8 cellular contexts compared by ENCODE assay signal in the genomic region with DNA sequence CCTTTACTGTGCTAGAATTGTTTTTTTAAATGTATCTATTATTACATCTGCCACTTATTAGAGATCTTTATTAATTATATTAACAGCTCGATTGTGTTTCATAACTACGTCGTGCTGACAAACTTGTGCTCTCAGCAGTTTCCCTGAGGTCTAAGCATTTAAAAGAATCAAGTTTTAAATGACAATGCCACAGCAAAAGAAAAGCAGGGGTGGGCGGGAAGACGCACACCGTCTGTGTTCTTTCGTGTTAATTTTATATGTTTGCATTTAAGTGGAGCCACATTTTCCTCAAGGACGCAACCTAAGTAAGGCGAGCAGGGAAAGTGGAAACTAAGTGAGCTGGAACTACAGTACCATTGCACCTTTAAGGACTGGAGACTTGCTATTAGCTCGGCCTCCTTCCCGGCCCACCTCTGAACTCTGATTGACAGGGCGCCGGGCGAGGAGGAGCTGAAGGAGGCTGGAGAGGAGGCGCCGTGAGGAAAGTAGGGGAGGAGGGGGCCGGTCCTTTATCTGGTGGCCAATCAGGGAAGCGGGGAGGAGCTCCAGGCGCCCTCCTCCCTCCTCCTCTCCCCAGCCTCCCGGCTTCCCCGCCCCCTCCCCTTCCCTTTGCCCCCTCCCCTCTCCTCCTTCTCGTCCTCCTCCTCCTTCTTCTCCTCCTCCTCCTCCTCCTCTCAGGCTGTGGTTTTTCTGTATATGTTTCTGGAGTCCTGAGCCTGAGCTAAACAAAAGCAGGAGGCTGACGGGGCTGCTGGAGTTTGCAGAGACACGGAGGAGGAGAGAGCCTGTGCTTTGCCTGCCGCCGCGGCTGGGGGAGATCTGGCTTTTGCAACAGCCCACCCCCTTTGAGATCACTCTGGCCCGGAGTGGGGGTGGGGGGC. TPM values are rescaled to one million over a fixed set of nuclear protein-coding genes. Genes with fewer than 3 reads are reported as not detected.
DNase-seq lines count a peak whose midpoint lies in the region; ATAC-seq and TF ChIP-seq lines count a peak whose summit lies in the region.

A gene (plus strand): TSS at position 724 of the 881 bp plus-strand sequence.

- in situ Hi-C loops in Caki2 (cut with HindIII; ENCODE audit: low pct_unique_long_range_greater_than_20kb, low sequenced_read_pairs) = no loop called here

- H3K27me3 Mint-ChIP-seq in activated T-cell treated with anti-CD3 and anti-CD28 coated beads, Interleukin-2, amount 50 U/mL, for 4 hours (ENCODE audit: low read depth) = peaks cover 31% of the 10 kb centered on the region

- POLR2A ChIA-PET in PC-3 (lab: Charles Lee; ENCODE audit: unreplicated experiment) = interaction anchor here (0.5 to 0.9 kb wide), 10 partner anchors 9 to 1854 kb away, joined by 3 to 20 read pairs (median 4); no protein-coding TSS in a partner anchor

- TF ChIP-seq CTCF in PC-3 (conservative IDR thresholded peaks at IDR 0.05; ENCODE audit: low read depth, low read length) (no peak), esophagus muscularis mucosa (IDR thresholded peaks at IDR 0.05) (no peak)

- intact Hi-C loops in PC-3 (cut with micrococcal nuclease) = loop anchor here (1.0 to 2.0 kb wide), 6 partner anchors 46 to 229 kb away; no protein-coding TSS in a partner anchor
- intact Hi-C loops in esophagus muscularis mucosa (cut with DNase I) = loop anchor here (10.0 kb wide), 1 partner anchor 114 kb away; no protein-coding TSS in a partner anchor

- CTCF ChIA-PET in PC-3 (lab: Charles Lee) = interaction anchor here (0.5 to 1.3 kb wide), 6 partner anchors 9 to 236 kb away, joined by 3 to 8 read pairs (median 4); no protein-coding TSS in a partner anchor

- ATAC-seq in GM21529 (IDR thresholded peaks at IDR 0.05; ENCODE audit: unreplicated experiment) = peak; percentile 100
- ATAC-seq in PC-3 = peak; percentile 98
- ATAC-seq in activated T-cell treated with anti-CD3 and anti-CD28 coated beads, Interleukin-2, amount 50 U/mL, for 4 hours = peak; percentile 100

- DNase-seq in Caki2 (ENCODE audit: low read depth) (peak; percentile 99), HuH-7.5 (ENCODE audit: low spot score) (peak; percentile 75), PC-3 (peak; percentile 98), esophagus muscularis mucosa (ENCODE audit: extremely low spot score) (peak; percentile 98)
- DNase-seq in activated T-cell treated with anti-CD3 and anti-CD28 coated beads, Interleukin-2, amount 50 U/mL, for 4 hours = peak; percentile 62
- peak; percentile 20 to 61 for DNase-seq in stimulated activated CD8-positive, alpha-beta memory T cell treated with anti-CD3 and anti-CD28 coated beads, Interleukin-4, amount 100 ng/mL, for 4 hours (ENCODE audit: low read depth in 2 of 2, low spot score in 1 of 2)

- peak; percentile 33 for TF ChIP-seq POLR2A in esophagus muscularis mucosa (IDR thresholded peaks at IDR 0.05; ENCODE audit: low read depth)

- peaks cover 10% of the 10 kb centered on the region for H3K4me1 ChIP-seq in PC-3 (ENCODE audit: insufficient read depth, low read length)
- peaks cover 7 to 11% (median 9%) of the 10 kb centered on the region in 4 donors for H3K4me1 ChIP-seq in esophagus muscularis mucosa
- no peaks in the 10 kb centered on the region for H3K4me1 ChIP-seq in mucosa of stomach (ENCODE audit: control insufficient read depth, insufficient read depth, low read length)

- 0 out of 2 replicates have a peak, but pooled peaks cover 5% of the 10 kb centered on the region for H3K79me2 ChIP-seq in PC-3 (ENCODE audit: low read length)

- H3K4me2 ChIP-seq in PC-3 (ENCODE audit: low read length) = peak within 1 kb of the TSS; percentile 84

- peaks cover 3% of the 10 kb centered on the region for H3K9me3 Mint-ChIP-seq in activated T-cell treated with anti-CD3 and anti-CD28 coated beads, Interleukin-2, amount 50 U/mL, for 4 hours

- H2AFZ ChIP-seq in PC-3 (ENCODE audit: low read length) = peak within 1 kb of the TSS; percentile 96

- H3K4me3 Mint-ChIP-seq in activated T-cell treated with anti-CD3 and anti-CD28 coated beads, Interleukin-2, amount 50 U/mL, for 4 hours = peak within 1 kb of the TSS; percentile 62

- peak within 1 kb of the TSS; percentile 71 for H3K4me3 ChIP-seq in PC-3 (ENCODE audit: low read length)
- peak within 1 kb of the TSS; percentile 71 to 86 (median 78) for H3K4me3 ChIP-seq in esophagus muscularis mucosa
- H3K4me3 ChIP-seq in mucosa of stomach (ENCODE audit: low read length) = peak within 1 kb of the TSS; percentile 51

- no peak for TF ChIP-seq EP300 in esophagus muscularis mucosa (IDR thresholded peaks at IDR 0.05)

- H3K36me3 ChIP-seq in PC-3 (ENCODE audit: low read depth, low read length) (no peaks in the 10 kb centered on the region), esophagus muscularis mucosa (no peaks in the 10 kb centered on the region), mucosa of stomach (ENCODE audit: control insufficient read depth, insufficient read depth, low read length) (no peaks in the 10 kb centered on the region)

- H3K4me1 Mint-ChIP-seq in activated T-cell treated with anti-CD3 and anti-CD28 coated beads, Interleukin-2, amount 50 U/mL, for 4 hours (ENCODE audit: low read depth) = peaks cover 9% of the 10 kb centered on the region

- H3K9ac ChIP-seq in PC-3 (ENCODE audit: low read length) (peak within 1 kb of the TSS; percentile 52), mucosa of stomach (ENCODE audit: low read length) (peak within 1 kb of the TSS; percentile 74)

- no peaks in the 10 kb centered on the region for H3K9me2 ChIP-seq in PC-3 (replicated peaks; ENCODE audit: low read length)

- no peaks in the 10 kb centered on the region for H3K27me3 ChIP-seq in PC-3 (ENCODE audit: low read length)
- H3K27me3 ChIP-seq in esophagus muscularis mucosa = no peaks in the 10 kb centered on the region
- no peaks in the 10 kb centered on the region for H3K27me3 ChIP-seq in mucosa of stomach (ENCODE audit: control insufficient read depth, insufficient read depth, low read length)

- BruUV-seq in PC-3 (replicated peaks; lab: Mats Ljungman, UMichigan) = no TSS peak

- no peak within 1 kb of the TSS for H3K27ac ChIP-seq in PC-3 (ENCODE audit: low read length)
- peak within 1 kb of the TSS; percentile 84 to 90 (median 86) for H3K27ac ChIP-seq in esophagus muscularis mucosa (replicated peaks in 1 of 4)

- H3F3A ChIP-seq in PC-3 (ENCODE audit: low read length, unreplicated experiment) = no peaks in the 10 kb centered on the region

- no peaks in the 10 kb centered on the region for H4K20me1 ChIP-seq in PC-3 (ENCODE audit: low read length)

- WGBS in esophagus muscularis mucosa = under 1% methylated on average over 25 of the region's 28 CpGs

- H3K9me3 ChIP-seq in PC-3 (ENCODE audit: low read length) (no peaks in the 10 kb centered on the region), esophagus muscularis mucosa (no peaks in the 10 kb centered on the region), mucosa of stomach (ENCODE audit: control insufficient read depth, low read length) (no peaks in the 10 kb centered on the region)

- no peaks in the 10 kb centered on the region for H3K36me3 Mint-ChIP-seq in activated T-cell treated with anti-CD3 and anti-CD28 coated beads, Interleukin-2, amount 50 U/mL, for 4 hours (ENCODE audit: insufficient read depth)

RNA-seq across cellular contexts. Expression of the gene that starts here (rescaled TPM):
- total RNA-seq in Caki2 (2014; rRNA removed; shearing (Covaris generic); ENCODE audit: low replicate concordance) = 3.1 and 9.6 TPM in 2 replicates
- 8.4 and 9.8 TPM in 2 replicates for total RNA-seq in PC-3 (2014; rRNA removed)
- under 1 TPM; 0.41 to 0.48 (median 0.47) TPM for total RNA-seq in activated T-cell treated with anti-CD3 and anti-CD28 coated beads, Interleukin-2, amount 50 U/mL, for 4 hours
- 100 to 1,000 TPM in 2 of 4 donors, 10 to 100 TPM in 2; 89.6 to 138 (median 112) TPM for total RNA-seq in esophagus muscularis mucosa

Comparison
In these comparisons a context has a peak if more than half of its experiments do, and no peak if none do; other contexts are left out.
1. Peak in DNase-seq and ATAC-seq in activated T-cell treated with anti-CD3 and anti-CD28 coated beads, Interleukin-2, amount 50 U/mL, for 4 hours; RNA of the gene not detected or under 1 TPM.
2. DNase-seq: peak in every context shown above with its lines; median percentile 99 in Caki2; 98 in PC-3; 98 in esophagus muscularis mucosa; 75 in HuH-7.5; 62 in activated T-cell treated with anti-CD3 and anti-CD28 coated beads, Interleukin-2, amount 50 U/mL, for 4 hours; 40 in stimulated activated CD8-positive, alpha-beta memory T cell treated with anti-CD3 and anti-CD28 coated beads, Interleukin-4, amount 100 ng/mL, for 4 hours.